13 cellular contexts compared by ENCODE assay signal in genomic region chr5:89315194-89315593, GRCh38.
DNase-seq lines count a peak whose midpoint lies in the region; ATAC-seq, FAIRE-seq and TF ChIP-seq lines count a peak whose summit lies in the region.
"Had no signal": no experiment of that assay in that cellular context is flagged by ENCODE, and none has a peak within 500 bp of the region (broad histone marks: within the 10 kb centered on the region; RNA-seq: fewer than 3 reads in every experiment).

No MANE protein-coding gene starts in this region.

- TF ChIP-seq POLR2A in GM12892 (IDR thresholded peaks at IDR 0.05; ENCODE audit: low read depth, low read length), result no peak
- no peak for TF ChIP-seq POLR2A in prostate gland (IDR thresholded peaks at IDR 0.05)
- no peak for TF ChIP-seq POLR2A in vagina (IDR thresholded peaks at IDR 0.05)

- H3K27me3 ChIP-seq in prostate gland (replicated peaks; ENCODE audit: insufficient read depth), result no peaks in the 10 kb centered on the region
- H3K27me3 ChIP-seq in vagina, result no peaks in the 10 kb centered on the region
- no peaks in the 10 kb centered on the region for H3K27me3 ChIP-seq in mesenchymal stem cell (ENCODE audit: control insufficient read depth in 1 of 2, insufficient read depth in 1 of 2, low read length in 2 of 2)
- H3K27me3 ChIP-seq: heart right ventricle had no signal

- no peak overlapping the region for H4K8ac ChIP-seq in mesenchymal stem cell (ENCODE audit: low read length)

- no peak overlapping the region for H3K4ac ChIP-seq in mesenchymal stem cell (ENCODE audit: low read depth in 1 of 2, low read length in 2 of 2)

- H3K4me2 ChIP-seq in mesenchymal stem cell (ENCODE audit: low read length, poor library complexity, severe bottlenecking), result no peak overlapping the region

- H3K9me3 ChIP-seq in prostate gland (no peaks in the 10 kb centered on the region), vagina (no peaks in the 10 kb centered on the region), mesenchymal stem cell (ENCODE audit: control insufficient read depth, low read length) (no peaks in the 10 kb centered on the region)
- H3K9me3 ChIP-seq: heart right ventricle had no signal

- no peak overlapping the region for H4K91ac ChIP-seq in mesenchymal stem cell (ENCODE audit: low read length)

- peak; percentile 86 for FAIRE-seq in GM12892 (lab: Jason Lieb, UNC)

- H2AK5ac ChIP-seq in mesenchymal stem cell (ENCODE audit: low read length, severe bottlenecking), result no peak overlapping the region

- H3K4me1 ChIP-seq in prostate gland (replicated peaks) (no peaks in the 10 kb centered on the region), vagina (peaks cover 18% of the 10 kb centered on the region), mesenchymal stem cell (ENCODE audit: control insufficient read depth, insufficient read depth, low read depth, low read length) (peaks cover 2% of the 10 kb centered on the region)

- H3K4me3 ChIP-seq in prostate gland (no peak overlapping the region), vagina (no peak overlapping the region), mesenchymal stem cell (ENCODE audit: insufficient read depth in 1 of 2, low read depth in 1 of 2, low read length in 2 of 2) (no peak overlapping the region)
- H3K4me3 ChIP-seq: heart right ventricle had no signal

- H2BK15ac ChIP-seq in mesenchymal stem cell (ENCODE audit: low read depth, poor library complexity, severe bottlenecking), result no peak overlapping the region

- DNase-seq in GM12892 (ENCODE audit: insufficient read length) (no peak), NCI-H774 (lab: John Stamatoyannopoulos, UW) (peak; percentile 69), fibroblast of peridontal ligament (ENCODE audit: extremely low read depth) (peak; percentile 24), prostate gland (ENCODE audit: low spot score) (peak; percentile 51), ACHN (no peak), vagina (ENCODE audit: extremely low spot score in 2 of 2) (no peak), mesenchymal stem cell (no peak)
- DNase-seq: central memory CD4-positive, alpha-beta T cell; heart right ventricle; naive thymus-derived CD4-positive, alpha-beta T cell; NCI-H526 treated with DMSO at 0.1 percent for 48 hours; trophoblast cell had no signal

- in situ Hi-C loops in ACHN (cut with HindIII; ENCODE audit: low pct_ligation_motif_present, low pct_unique_long_range_greater_than_20kb, low sequenced_read_pairs), result no loop called here

- WGBS in prostate gland, result 12% methylated on average over 6 of the region's 6 CpGs
- WGBS in mesenchymal stem cell, result 92% methylated on average over 3 of the region's 6 CpGs

- H3K79me1 ChIP-seq in mesenchymal stem cell (replicated peaks; ENCODE audit: low read length, poor library complexity, severe bottlenecking), result no peaks in the 10 kb centered on the region

- H2AFZ ChIP-seq in mesenchymal stem cell (ENCODE audit: low read depth, low read length), result no peak overlapping the region

- TF ChIP-seq CTCF in prostate gland (IDR thresholded peaks at IDR 0.05) (no peak), vagina (IDR thresholded peaks at IDR 0.05) (no peak)

- H2BK12ac ChIP-seq in mesenchymal stem cell (ENCODE audit: low read length in 2 of 2), result no peak overlapping the region

- no peak overlapping the region for H3K18ac ChIP-seq in mesenchymal stem cell (ENCODE audit: low read depth in 1 of 2, low read length in 2 of 2)

- no peak for ATAC-seq in GM21528 (IDR thresholded peaks at IDR 0.05; ENCODE audit: low FRiP score, unreplicated experiment)
- ATAC-seq: heart right ventricle; naive thymus-derived CD4-positive, alpha-beta T cell had no signal

- H3K27ac ChIP-seq in prostate gland (no peak overlapping the region), vagina (no peak overlapping the region), mesenchymal stem cell (ENCODE audit: low read length, poor library complexity, severe bottlenecking) (no peak overlapping the region)
- H3K27ac ChIP-seq: heart right ventricle had no signal

- no peak overlapping the region for H2BK120ac ChIP-seq in mesenchymal stem cell (ENCODE audit: low read depth, low read length)

- no peak overlapping the region for H3K23ac ChIP-seq in mesenchymal stem cell (ENCODE audit: low read length in 2 of 2)

- H2BK5ac ChIP-seq in mesenchymal stem cell (ENCODE audit: low read depth, low read length, poor library complexity, severe bottlenecking), result no peak overlapping the region

- no peak overlapping the region for H3K9ac ChIP-seq in mesenchymal stem cell (ENCODE audit: low read length)

- H3K36me3 ChIP-seq in prostate gland (no peaks in the 10 kb centered on the region), vagina (no peaks in the 10 kb centered on the region), mesenchymal stem cell (ENCODE audit: control insufficient read depth in 1 of 2, insufficient read depth in 2 of 2, low read depth in 1 of 2, low read length in 2 of 2) (no peaks in the 10 kb centered on the region)
- H3K36me3 ChIP-seq: heart right ventricle had no signal

- intact Hi-C loops in prostate gland (cut with DNase I), result no loop called here
- intact Hi-C loops in vagina (cut with DNase I), result no loop called here

- H3K14ac ChIP-seq in mesenchymal stem cell (ENCODE audit: low read length in 2 of 2), result no peak overlapping the region

Comparison
In these comparisons a context has a peak if more than half of its experiments do, and no peak if none do; other contexts are left out.
1. DNase-seq: peak in NCI-H774 (single experiment), fibroblast of peridontal ligament (single experiment) and prostate gland (single experiment); none in GM12892 (single experiment), ACHN (single experiment), vagina (0 of 2) and mesenchymal stem cell (single experiment).